Comparison of ENCODE assay signal across 18 cellular contexts in genomic region chr12:108518716-108519496, GRCh38. TPM values are rescaled to one million over a fixed set of nuclear protein-coding genes. Genes with fewer than 3 reads are reported as not detected.
DNase-seq lines count a peak whose midpoint lies in the region; ATAC-seq, FAIRE-seq and TF ChIP-seq lines count a peak whose summit lies in the region.
"Had no signal": no experiment of that assay in that cellular context is flagged by ENCODE, and none has a peak within 500 bp of the region (broad histone marks: within the 10 kb centered on the region; RNA-seq: fewer than 3 reads in every experiment).

No MANE protein-coding gene starts in this region.

- no TSS peak for BruUV-seq in HepG2 (replicated peaks; lab: Mats Ljungman, UMichigan)
- BruUV-seq in GM12878 (replicated peaks; lab: Mats Ljungman, UMichigan), result no TSS peak

- TF ChIP-seq RAD21 in HepG2 (CRISPR knock-in tag; IDR thresholded peaks at IDR 0.05), result no peak
- TF ChIP-seq RAD21 in GM12878 (IDR thresholded peaks at IDR 0.05; ENCODE audit: insufficient read depth, low read depth, low read length), result no peak

- TF ChIP-seq CTCF in HepG2 (CRISPR knock-in tag; IDR thresholded peaks at IDR 0.05) (no peak), right lobe of liver (IDR thresholded peaks at IDR 0.05) (no peak), GM12878 (IDR thresholded peaks at IDR 0.05 in 2 of 3, conservative IDR thresholded peaks at IDR 0.05 in 1 of 3; ENCODE audit: control insufficient read depth in 2 of 3, extremely low read depth in 1 of 3, insufficient read depth in 1 of 3, low read depth in 3 of 3, low read length in 3 of 3) (no peak), nephron (IDR thresholded peaks at IDR 0.05; ENCODE audit: unreplicated experiment in 3 of 3) (no peak)

- peak overlapping the region in 2 of 3 experiments; percentile 56 to 75 for H3K4me3 Mint-ChIP-seq in nephron

- H4K20me1 ChIP-seq in HepG2 (ENCODE audit: insufficient read depth, low read length) (no peaks in the 10 kb centered on the region; the same call in 1 of the 2 replicates), GM12878 (ENCODE audit: control insufficient read depth, insufficient read depth) (peaks cover 3% of the 10 kb centered on the region; the same call in 1 of the 2 replicates)

- CTCF ChIA-PET in HepG2 (lab: Yijun Ruan, JAX; ENCODE audit: low intra/inter-chr PET ratio, low total read pairs) (no interaction called here), GM12878 (lab: Yijun Ruan, JAX) (interaction anchor here (0.7 to 1.8 kb wide), 5 partner anchors 16 to 285 kb away, joined by 3 to 8 read pairs (median 5); no protein-coding TSS in a partner anchor)

- no peaks in the 10 kb centered on the region for H3K9me3 ChIP-seq in HepG2 (ENCODE audit: low read length)
- H3K9me3 ChIP-seq in right lobe of liver, result no peaks in the 10 kb centered on the region
- no peaks in the 10 kb centered on the region for H3K9me3 ChIP-seq in GM12878 (replicated peaks; ENCODE audit: control insufficient read depth, insufficient read depth, low read length)
- H3K9me3 ChIP-seq: BLaER1 treated with 17β-estradiol and CSF1 and Interleukin-3, amounts not matched to agents 10 nM and 100 nM had no signal

- TF ChIP-seq POLR2A in HepG2 (IDR thresholded peaks at IDR 0.05; ENCODE audit: insufficient read depth in 1 of 2, low read depth in 2 of 2, low read length in 2 of 2) (no peak), right lobe of liver (IDR thresholded peaks at IDR 0.05) (no peak), GM12878 (IDR thresholded peaks at IDR 0.05; ENCODE audit: low read depth, low read length) (peak; percentile 61), GM18505 (IDR thresholded peaks at IDR 0.05; ENCODE audit: borderline replicate concordance, extremely low read depth, insufficient read depth, insufficient read length) (no peak)

- ATAC-seq in HepG2 (no peak), right lobe of liver (no peak), GM12878 (no peak), GM18505 (IDR thresholded peaks at IDR 0.05; ENCODE audit: unreplicated experiment) (no peak)
- ATAC-seq: Right ventricle myocardium inferior had no signal

- peaks cover 26% of the 10 kb centered on the region for H3K4me1 Mint-ChIP-seq in nephron

- 97% methylated on average over 27 of the region's 39 CpGs for WGBS in HepG2 (ENCODE audit: low lambda C conversion rate)
- 95% methylated on average over 13 of the region's 39 CpGs for WGBS in right lobe of liver (ENCODE audit: insufficient coverage, low coverage, low lambda C conversion rate, missing lambda C conversion rate)
- 96% methylated on average over 39 of the region's 39 CpGs for WGBS in GM12878 (ENCODE audit: insufficient coverage, insufficient replicate concordance, low lambda C conversion rate, missing lambda C conversion rate)

- DNase-seq in HepG2 (ENCODE audit: low spot score) (no peak), right lobe of liver (no peak), GM12878 (ENCODE audit: low read depth, low spot score) (no peak), cortex of kidney (lab: John Stamatoyannopoulos, UW) (no peak), NCI-H774 (lab: John Stamatoyannopoulos, UW) (no peak), OCI-M2 (lab: John Stamatoyannopoulos, UW; ENCODE audit: unreplicated experiment) (no peak)
- DNase-seq: GDM1, IMR-90, Karpas-422, MV-4-11, NCI-H1105 treated with DMSO at 0.1 percent for 48 hours, NCI-H2029 treated with DMSO at 0.1 percent for 48 hours, NCI-H226 had no signal

- SMC1A ChIA-PET in GM12878 (lab: Charles Lee; ENCODE audit: uncharacterized antibody, unreplicated experiment), result interaction anchor here (0.6 to 1.4 kb wide), 4 partner anchors 7 to 527 kb away, joined by 3 read pairs; no protein-coding TSS in a partner anchor

- RAD21 ChIA-PET in GM12878 (lab: Charles Lee; ENCODE audit: unreplicated experiment), result interaction anchor here (0.5 kb wide), 1 partner anchor 23 kb away, joined by 4 read pairs; no protein-coding TSS in a partner anchor

- no peaks in the 10 kb centered on the region for H3K27me3 Mint-ChIP-seq in nephron (ENCODE audit: low read depth)

- no peaks in the 10 kb centered on the region for H3K79me2 ChIP-seq in HepG2 (ENCODE audit: insufficient read depth, low read length)
- H3K79me2 ChIP-seq in GM12878 (ENCODE audit: control insufficient read depth, insufficient read depth, low read length), result peaks cover 16% of the 10 kb centered on the region

- H3K27ac ChIP-seq in HepG2 (ENCODE audit: extremely low read length, insufficient read depth, low read length) (no peak overlapping the region), right lobe of liver (no peak overlapping the region), GM12878 (ENCODE audit: control insufficient read depth, insufficient read depth) (no peak overlapping the region)
- H3K27ac ChIP-seq: BLaER1 treated with 17β-estradiol and CSF1 and Interleukin-3, amounts not matched to agents 10 nM and 100 nM had no signal

- H3K9ac ChIP-seq in HepG2 (ENCODE audit: insufficient read depth, low read depth, low read length) (no peak overlapping the region), GM12878 (ENCODE audit: control insufficient read depth, insufficient read depth, low read length) (no peak overlapping the region)
- H3K9ac ChIP-seq: BLaER1 treated with 17β-estradiol and CSF1 and Interleukin-3, amounts not matched to agents 10 nM and 100 nM had no signal

- no peak overlapping the region for H3K27ac Mint-ChIP-seq in nephron

- peaks cover 48% of the 10 kb centered on the region for H3K36me3 Mint-ChIP-seq in nephron (ENCODE audit: low read depth)

- FAIRE-seq in HepG2 (lab: Jason Lieb, UNC) (no peak), GM12878 (lab: Jason Lieb, UNC) (no peak)
- FAIRE-seq: D721Med had no signal

- H3K27me3 ChIP-seq in HepG2 (ENCODE audit: control insufficient read depth in 1 of 2, insufficient read depth in 2 of 2, low read length in 2 of 2) (no peaks in the 10 kb centered on the region), right lobe of liver (no peaks in the 10 kb centered on the region), GM12878 (replicated peaks in 1 of 2; ENCODE audit: control insufficient read depth in 2 of 2, insufficient read depth in 2 of 2, low read length in 1 of 2) (no peaks in the 10 kb centered on the region)
- H3K27me3 ChIP-seq: BLaER1 treated with 17β-estradiol and CSF1 and Interleukin-3, amounts not matched to agents 10 nM and 100 nM had no signal

- POLR2A ChIA-PET in HepG2 (lab: Yijun Ruan, JAX) (interaction anchor here (1.2 kb wide), 1 partner anchor 43 kb away, joined by 3 read pairs; the partner anchor contains the start of gene ISCU), GM12878 (lab: Charles Lee) (interaction anchor here (1.0 to 1.2 kb wide), 2 partner anchors 13 to 22 kb away, joined by 3 to 8 read pairs; no protein-coding TSS in a partner anchor)

- H3K4me3 ChIP-seq in HepG2 (replicated peaks in 1 of 3; ENCODE audit: insufficient read depth in 1 of 3, low read depth in 2 of 3, low read length in 3 of 3), result no peak overlapping the region
- H3K4me3 ChIP-seq in right lobe of liver, result no peak overlapping the region
- H3K4me3 ChIP-seq in GM12878, result no peak overlapping the region
- H3K4me3 ChIP-seq: BLaER1 treated with 17β-estradiol and CSF1 and Interleukin-3, amounts not matched to agents 10 nM and 100 nM had no signal

- H3K9me3 Mint-ChIP-seq in nephron, result no peaks in the 10 kb centered on the region

- intact Hi-C loops in HepG2 (cut with micrococcal nuclease; ENCODE audit: unreplicated experiment) (no loop called here), right lobe of liver (cut with DNase I) (no loop called here), GM12878 (cut with micrococcal nuclease; ENCODE audit: unreplicated experiment) (loop anchor here (5.0 to 10.0 kb wide), 2 partner anchors 98 to 154 kb away; no protein-coding TSS in a partner anchor)

- TF ChIP-seq EP300 in HepG2 (IDR thresholded peaks at IDR 0.05; ENCODE audit: low read depth in 2 of 2, low read length in 2 of 2), result no peak
- TF ChIP-seq EP300 in HepG2 (CRISPR knock-in tag; IDR thresholded peaks at IDR 0.05; ENCODE audit: borderline replicate concordance), result no peak
- no peak for TF ChIP-seq EP300 in GM12878 (IDR thresholded peaks at IDR 0.05; ENCODE audit: borderline replicate concordance in 1 of 2, control insufficient read depth in 1 of 2, low read depth in 2 of 2, low read length in 2 of 2)

- H3K36me3 ChIP-seq in HepG2 (replicated peaks in 1 of 2; ENCODE audit: control insufficient read depth in 1 of 2, insufficient read depth in 2 of 2, low read length in 2 of 2), result peaks cover 31 to 58% of the 10 kb centered on the region in 2 experiments
- H3K36me3 ChIP-seq in right lobe of liver, result peaks cover 0 to 57% (median 20%) of the 10 kb centered on the region in 4 donors
- H3K36me3 ChIP-seq in GM12878 (ENCODE audit: control insufficient read depth in 2 of 2, insufficient read depth in 2 of 2, low read length in 1 of 2), result peaks cover 33 to 38% of the 10 kb centered on the region in 2 experiments

- in situ Hi-C loops in HepG2 (cut with HindIII; ENCODE audit: extremely low pct_ligation_motif_present, low pct_unique_long_range_greater_than_20kb), result no loop called here
- in situ Hi-C loops in GM12878 (cut with MboI), result loop anchor here (25.0 kb wide), 1 partner anchor 832 kb away; the partner anchor contains the start of gene PWP1

- H3K4me2 ChIP-seq in HepG2 (ENCODE audit: low read depth, low read length), result no peak overlapping the region
- H3K4me2 ChIP-seq in GM12878 (ENCODE audit: control insufficient read depth, insufficient read depth), result no peak overlapping the region
- H3K4me2 ChIP-seq: BLaER1 treated with 17β-estradiol and CSF1 and Interleukin-3, amounts not matched to agents 10 nM and 100 nM had no signal

- peaks cover 9% of the 10 kb centered on the region for H3K4me1 ChIP-seq in HepG2 (ENCODE audit: insufficient read depth, low read length)
- H3K4me1 ChIP-seq in right lobe of liver, result peaks cover 0 to 8% (median 3%) of the 10 kb centered on the region in 4 donors
- peaks cover 9% of the 10 kb centered on the region for H3K4me1 ChIP-seq in GM12878 (ENCODE audit: control insufficient read depth, insufficient read depth, low read length)

- H2AFZ ChIP-seq in HepG2 (ENCODE audit: low read length) (no peak overlapping the region), GM12878 (ENCODE audit: control insufficient read depth, low read depth, low read length) (no peak overlapping the region)

RNA-seq across cellular contexts. Expression of gene FICD, which starts 3.8 kb away (rescaled TPM):
- total RNA-seq in HepG2 (2016; rRNA removed; fragmentation: Illumina TruSeq; extraction: Trizol) (1.1 and 3.0 TPM in 2 replicates), right lobe of liver (1 to 10 TPM; 2.8 to 8.4 (median 5.6) TPM), GM12878 (2014; rRNA removed) (7.3 and 7.6 TPM in 2 replicates), GM12878 (2014; rRNA removed; fragmentation: Illumina TruSeq; extraction: Trizol) (4.1 and 5.1 TPM in 2 replicates), GM12878 (2021) (6.2 and 7.9 TPM in 2 replicates)
- total RNA-seq in HepG2 (2016; cell fraction: cytosol; rRNA removed; fragmentation: Illumina TruSeq; extraction: Trizol; ENCODE audit: low read depth), result 0.35 and 0.71 TPM in 2 replicates
- 1.1 and 2.7 TPM in 2 replicates for total RNA-seq in HepG2 (2016; cell fraction: insoluble cytoplasmic fraction; rRNA removed; fragmentation: Illumina TruSeq; extraction: Trizol)
- 0.96 and 1.4 TPM in 2 replicates for total RNA-seq in HepG2 (2016; cell fraction: membrane; rRNA removed; fragmentation: Illumina TruSeq; extraction: Trizol)
- 4.3 and 5.0 TPM in 2 replicates for total RNA-seq in HepG2 (2016; cell fraction: nucleus; rRNA removed; fragmentation: Illumina TruSeq; extraction: Trizol)
- polyA plus RNA-seq in HepG2 (2011; rRNA removed) (0.99 and 1.2 TPM in 2 replicates), GM12878 (2011; rRNA removed) (0.68 and 1.1 TPM in 2 replicates), GM12878 (2014; fragmentation: Illumina TruSeq; extraction: Trizol) (3.3 and 3.5 TPM in 2 replicates), GM12878 (2014; fragmentation: Nextera tagmentation; extraction: Ambion mirVana) (1 to 10 TPM; 3.2 to 3.3 TPM), GM12878 (2014; rRNA removed) (3.2 and 4.8 TPM in 2 replicates), GM12878 (2016; fragmentation: Nextera tagmentation; extraction: Ambion mirVana) (1 to 10 TPM; 8.4 to 9.4 TPM)
- polyA plus RNA-seq in HepG2 (2011; cell fraction: cytosol; rRNA removed), result 1.1 and 1.4 TPM in 2 replicates
- polyA plus RNA-seq in HepG2 (2011; cell fraction: nucleus; rRNA removed), result 2.7 and 3.4 TPM in 2 replicates
- 2.5 and 2.6 TPM in 2 replicates for polyA plus RNA-seq in HepG2 (2012)
- 0.19 and 0.40 TPM in 2 replicates for polyA plus RNA-seq in HepG2 (2016; cell fraction: cytosol; fragmentation: Illumina TruSeq; extraction: Trizol; ENCODE audit: low read depth)
- 0.85 and 1.5 TPM in 2 replicates for polyA plus RNA-seq in HepG2 (2016; cell fraction: insoluble cytoplasmic fraction; fragmentation: Illumina TruSeq; extraction: Trizol; ENCODE audit: low read depth)
- polyA plus RNA-seq in HepG2 (2016; cell fraction: membrane; fragmentation: Illumina TruSeq; extraction: Trizol; ENCODE audit: low read depth), result 0.32 and 0.69 TPM in 2 replicates
- 3.1 TPM in 2 replicates for polyA plus RNA-seq in HepG2 (2016; cell fraction: nucleus; fragmentation: Illumina TruSeq; extraction: Trizol; ENCODE audit: insufficient read depth, low read depth)
- polyA minus RNA-seq in HepG2 (2011; rRNA and poly(A)+ RNA removed; ENCODE audit: low replicate concordance), result 4.5 and 6.7 TPM in 2 replicates
- 2.0 and 2.5 TPM in 2 replicates for polyA minus RNA-seq in HepG2 (2011; cell fraction: cytosol; rRNA and poly(A)+ RNA removed)
- 3.1 and 4.8 TPM in 2 replicates for polyA minus RNA-seq in HepG2 (2011; cell fraction: nucleus; rRNA and poly(A)+ RNA removed)
- total RNA-seq in GM12878 (2013; cell fraction: nucleolus; rRNA removed), result 11.8 and 14.2 TPM in 2 replicates
- 3.9 TPM for polyA plus RNA-seq in GM12878 (2011; ENCODE audit: low read depth)
- polyA plus RNA-seq in GM12878 (2011; cell fraction: cytosol; rRNA removed), result 2.2 and 2.3 TPM in 2 replicates
- 4.7 and 7.7 TPM in 2 replicates for polyA plus RNA-seq in GM12878 (2011; cell fraction: nucleus; rRNA removed)
- polyA plus RNA-seq in GM12878 (2012), result 4.9 and 6.6 TPM in 2 replicates
- 3.4 and 7.1 TPM in 2 replicates for polyA minus RNA-seq in GM12878 (2011; rRNA and poly(A)+ RNA removed)
- polyA minus RNA-seq in GM12878 (2011; cell fraction: cytosol; rRNA and poly(A)+ RNA removed), result 2.1 and 3.6 TPM in 2 replicates
- 7.4 and 9.4 TPM in 2 replicates for polyA minus RNA-seq in GM12878 (2011; cell fraction: nucleus; rRNA and poly(A)+ RNA removed)

RNA-seq across cellular contexts. Expression of gene SART3, which starts 42.1 kb away (rescaled TPM):
- total RNA-seq in HepG2 (2016; rRNA removed; fragmentation: Illumina TruSeq; extraction: Trizol) (60.7 and 69.9 TPM in 2 replicates), right lobe of liver (10 to 100 TPM; 13.2 to 28.4 (median 20.6) TPM), GM12878 (2014; rRNA removed) (157 and 179 TPM in 2 replicates), GM12878 (2014; rRNA removed; fragmentation: Illumina TruSeq; extraction: Trizol) (80.8 and 82.6 TPM in 2 replicates), GM12878 (2021) (70.2 and 70.8 TPM in 2 replicates)
- 21.9 and 27.2 TPM in 2 replicates for total RNA-seq in HepG2 (2016; cell fraction: cytosol; rRNA removed; fragmentation: Illumina TruSeq; extraction: Trizol; ENCODE audit: low read depth)
- 55.9 and 75.2 TPM in 2 replicates for total RNA-seq in HepG2 (2016; cell fraction: insoluble cytoplasmic fraction; rRNA removed; fragmentation: Illumina TruSeq; extraction: Trizol)
- 19.7 and 22.5 TPM in 2 replicates for total RNA-seq in HepG2 (2016; cell fraction: membrane; rRNA removed; fragmentation: Illumina TruSeq; extraction: Trizol)
- total RNA-seq in HepG2 (2016; cell fraction: nucleus; rRNA removed; fragmentation: Illumina TruSeq; extraction: Trizol), result 77.0 and 82.1 TPM in 2 replicates
- polyA plus RNA-seq in HepG2 (2011; rRNA removed) (15.3 and 16.1 TPM in 2 replicates), GM12878 (2011; rRNA removed) (49.7 and 53.7 TPM in 2 replicates), GM12878 (2014; fragmentation: Illumina TruSeq; extraction: Trizol) (49.3 and 52.8 TPM in 2 replicates), GM12878 (2014; fragmentation: Nextera tagmentation; extraction: Ambion mirVana) (10 to 100 TPM in 1 of 2 experiments, 1 to 10 TPM in 1; 8.8 to 16.1 TPM), GM12878 (2014; rRNA removed) (59.5 and 83.2 TPM in 2 replicates), GM12878 (2016; fragmentation: Nextera tagmentation; extraction: Ambion mirVana) (10 to 100 TPM; 51.1 to 56.2 TPM)
- polyA plus RNA-seq in HepG2 (2011; cell fraction: cytosol; rRNA removed), result 8.3 and 9.4 TPM in 2 replicates
- polyA plus RNA-seq in HepG2 (2011; cell fraction: nucleus; rRNA removed), result 27.3 and 39.2 TPM in 2 replicates
- polyA plus RNA-seq in HepG2 (2012), result 26.6 and 31.2 TPM in 2 replicates
- polyA plus RNA-seq in HepG2 (2016; cell fraction: cytosol; fragmentation: Illumina TruSeq; extraction: Trizol; ENCODE audit: low read depth), result 2.3 and 2.5 TPM in 2 replicates
- polyA plus RNA-seq in HepG2 (2016; cell fraction: insoluble cytoplasmic fraction; fragmentation: Illumina TruSeq; extraction: Trizol; ENCODE audit: low read depth), result 35.5 and 40.7 TPM in 2 replicates
- 5.1 and 6.5 TPM in 2 replicates for polyA plus RNA-seq in HepG2 (2016; cell fraction: membrane; fragmentation: Illumina TruSeq; extraction: Trizol; ENCODE audit: low read depth)
- polyA plus RNA-seq in HepG2 (2016; cell fraction: nucleus; fragmentation: Illumina TruSeq; extraction: Trizol; ENCODE audit: insufficient read depth, low read depth), result 53.6 and 61.3 TPM in 2 replicates
- polyA minus RNA-seq in HepG2 (2011; rRNA and poly(A)+ RNA removed; ENCODE audit: low replicate concordance), result 27.4 and 45.1 TPM in 2 replicates
- polyA minus RNA-seq in HepG2 (2011; cell fraction: cytosol; rRNA and poly(A)+ RNA removed), result 11.9 and 15.4 TPM in 2 replicates
- polyA minus RNA-seq in HepG2 (2011; cell fraction: nucleus; rRNA and poly(A)+ RNA removed), result 155 and 179 TPM in 2 replicates
- total RNA-seq in GM12878 (2013; cell fraction: nucleolus; rRNA removed), result 313 and 332 TPM in 2 replicates
- 47.8 TPM for polyA plus RNA-seq in GM12878 (2011; ENCODE audit: low read depth)
- 34.6 and 39.2 TPM in 2 replicates for polyA plus RNA-seq in GM12878 (2011; cell fraction: cytosol; rRNA removed)
- polyA plus RNA-seq in GM12878 (2011; cell fraction: nucleus; rRNA removed), result 112 and 140 TPM in 2 replicates
- polyA plus RNA-seq in GM12878 (2012), result 51.0 and 51.2 TPM in 2 replicates
- 82.6 and 88.4 TPM in 2 replicates for polyA minus RNA-seq in GM12878 (2011; rRNA and poly(A)+ RNA removed)
- 23.0 and 24.8 TPM in 2 replicates for polyA minus RNA-seq in GM12878 (2011; cell fraction: cytosol; rRNA and poly(A)+ RNA removed)
- 166 and 282 TPM in 2 replicates for polyA minus RNA-seq in GM12878 (2011; cell fraction: nucleus; rRNA and poly(A)+ RNA removed)

RNA-seq across cellular contexts. Expression of gene ISCU, which starts 43.5 kb away (rescaled TPM):
- 107 and 131 TPM in 2 replicates for total RNA-seq in HepG2 (2016; rRNA removed; fragmentation: Illumina TruSeq; extraction: Trizol)
- total RNA-seq in HepG2 (2016; cell fraction: cytosol; rRNA removed; fragmentation: Illumina TruSeq; extraction: Trizol; ENCODE audit: low read depth), result 132 and 143 TPM in 2 replicates
- 110 and 134 TPM in 2 replicates for total RNA-seq in HepG2 (2016; cell fraction: insoluble cytoplasmic fraction; rRNA removed; fragmentation: Illumina TruSeq; extraction: Trizol)
- total RNA-seq in HepG2 (2016; cell fraction: membrane; rRNA removed; fragmentation: Illumina TruSeq; extraction: Trizol), result 177 and 190 TPM in 2 replicates
- 57.1 and 61.7 TPM in 2 replicates for total RNA-seq in HepG2 (2016; cell fraction: nucleus; rRNA removed; fragmentation: Illumina TruSeq; extraction: Trizol)
- 85.9 and 94.4 TPM in 2 replicates for polyA plus RNA-seq in HepG2 (2011; rRNA removed)
- polyA plus RNA-seq in HepG2 (2011; cell fraction: cytosol; rRNA removed), result 52.6 and 73.1 TPM in 2 replicates
- polyA plus RNA-seq in HepG2 (2011; cell fraction: nucleus; rRNA removed), result 109 and 121 TPM in 2 replicates
- polyA plus RNA-seq in HepG2 (2012), result 68.8 and 75.6 TPM in 2 replicates
- 179 and 208 TPM in 2 replicates for polyA plus RNA-seq in HepG2 (2016; cell fraction: cytosol; fragmentation: Illumina TruSeq; extraction: Trizol; ENCODE audit: low read depth)
- polyA plus RNA-seq in HepG2 (2016; cell fraction: insoluble cytoplasmic fraction; fragmentation: Illumina TruSeq; extraction: Trizol; ENCODE audit: low read depth), result 160 and 163 TPM in 2 replicates
- polyA plus RNA-seq in HepG2 (2016; cell fraction: membrane; fragmentation: Illumina TruSeq; extraction: Trizol; ENCODE audit: low read depth), result 188 and 198 TPM in 2 replicates
- polyA plus RNA-seq in HepG2 (2016; cell fraction: nucleus; fragmentation: Illumina TruSeq; extraction: Trizol; ENCODE audit: insufficient read depth, low read depth), result 121 and 125 TPM in 2 replicates
- 27.0 and 56.6 TPM in 2 replicates for polyA minus RNA-seq in HepG2 (2011; rRNA and poly(A)+ RNA removed; ENCODE audit: low replicate concordance)
- polyA minus RNA-seq in HepG2 (2011; cell fraction: cytosol; rRNA and poly(A)+ RNA removed), result 22.4 and 23.6 TPM in 2 replicates
- polyA minus RNA-seq in HepG2 (2011; cell fraction: nucleus; rRNA and poly(A)+ RNA removed), result 41.3 and 43.5 TPM in 2 replicates
- total RNA-seq in right lobe of liver, result 10 to 100 TPM; 36.7 to 81.8 (median 58.4) TPM
- total RNA-seq in GM12878 (2013; cell fraction: nucleolus; rRNA removed), result 104 and 106 TPM in 2 replicates
- 177 and 189 TPM in 2 replicates for total RNA-seq in GM12878 (2014; rRNA removed)
- 109 and 113 TPM in 2 replicates for total RNA-seq in GM12878 (2014; rRNA removed; fragmentation: Illumina TruSeq; extraction: Trizol)
- total RNA-seq in GM12878 (2021), result 102 and 108 TPM in 2 replicates
- 160 TPM for polyA plus RNA-seq in GM12878 (2011; ENCODE audit: low read depth)
- polyA plus RNA-seq in GM12878 (2011; rRNA removed), result 247 and 284 TPM in 2 replicates
- 166 and 191 TPM in 2 replicates for polyA plus RNA-seq in GM12878 (2011; cell fraction: cytosol; rRNA removed)
- 213 and 333 TPM in 2 replicates for polyA plus RNA-seq in GM12878 (2011; cell fraction: nucleus; rRNA removed)
- 148 and 150 TPM in 2 replicates for polyA plus RNA-seq in GM12878 (2012)
- polyA plus RNA-seq in GM12878 (2014; fragmentation: Illumina TruSeq; extraction: Trizol), result 122 and 127 TPM in 2 replicates
- 10 to 100 TPM; 32.8 to 66.1 TPM for polyA plus RNA-seq in GM12878 (2014; fragmentation: Nextera tagmentation; extraction: Ambion mirVana)
- 132 and 135 TPM in 2 replicates for polyA plus RNA-seq in GM12878 (2014; rRNA removed)
- 100 to 1,000 TPM; 248 to 260 TPM for polyA plus RNA-seq in GM12878 (2016; fragmentation: Nextera tagmentation; extraction: Ambion mirVana)
- polyA minus RNA-seq in GM12878 (2011; rRNA and poly(A)+ RNA removed), result 128 and 131 TPM in 2 replicates
- 38.4 and 44.5 TPM in 2 replicates for polyA minus RNA-seq in GM12878 (2011; cell fraction: cytosol; rRNA and poly(A)+ RNA removed)
- polyA minus RNA-seq in GM12878 (2011; cell fraction: nucleus; rRNA and poly(A)+ RNA removed), result 87.0 and 88.1 TPM in 2 replicates

Comparison
In these comparisons a context has a peak if more than half of its experiments do, and no peak if none do; other contexts are left out.
1. Of the 75 proteins assayed by ChIP-seq in both HepG2 and GM12878: peak only in HepG2: none; only in GM12878: POLR2A; in both: none; in neither: 74.